8 cellular contexts compared by ENCODE assay signal in genomic region chr15:85318048-85318731, GRCh38.
DNase-seq lines count a peak whose midpoint lies in the region; ATAC-seq and TF ChIP-seq lines count a peak whose summit lies in the region.

No MANE protein-coding gene starts in this region.

- H2BK15ac ChIP-seq in H9 (ENCODE audit: low read depth, low read length) = no peak overlapping the region

- H3K27ac Mint-ChIP-seq in H9 = no peak overlapping the region

- no peak overlapping the region for H3K9ac ChIP-seq in H9 (ENCODE audit: extremely low read depth, insufficient read length, low read length)

- no peak overlapping the region for H3K4ac ChIP-seq in H9 (ENCODE audit: low read depth, low read length)

- no peak overlapping the region for H2BK20ac ChIP-seq in H9 (ENCODE audit: low read depth, low read length, poor library complexity, severe bottlenecking)

- ATAC-seq in sciatic nerve = peak; percentile 87

- no peak overlapping the region for H4K5ac ChIP-seq in H9 (ENCODE audit: insufficient read length, low read depth, low read length)

- no peak overlapping the region for H3K18ac ChIP-seq in H9 (ENCODE audit: insufficient read length, low read depth, low read length)

- no peaks in the 10 kb centered on the region for H3K79me2 ChIP-seq in H9 (ENCODE audit: insufficient read depth, low read length)

- H3K36me3 Mint-ChIP-seq in H9 (ENCODE audit: insufficient read depth in 1 of 3, low read depth in 3 of 3) = no peaks in the 10 kb centered on the region; a peak in 1 of 7 replicates

- no peaks in the 10 kb centered on the region for H4K20me1 ChIP-seq in H9 (ENCODE audit: control insufficient read depth, insufficient read depth, insufficient read length)

- H2BK5ac ChIP-seq in H9 (ENCODE audit: insufficient read length, low read length) = no peak overlapping the region

- no peaks in the 10 kb centered on the region for H3K9me3 ChIP-seq in H9 (ENCODE audit: control insufficient read depth, low read depth, low read length)

- DNase-seq in A172 (ENCODE audit: low spot score) = peak; percentile 86
- no peak for DNase-seq in H9
- peak; percentile 94 for DNase-seq in LoVo (ENCODE audit: low spot score)
- peak; percentile 55 for DNase-seq in brain pericyte (ENCODE audit: low read depth, low spot score)
- DNase-seq in sciatic nerve (ENCODE audit: low spot score) = no peak
- DNase-seq in caudate nucleus (lab: John Stamatoyannopoulos, UW) = no peak
- DNase-seq in NCI-H2196 (lab: John Stamatoyannopoulos, UW; ENCODE audit: unreplicated experiment) = no peak

- H3K56ac ChIP-seq in H9 (ENCODE audit: insufficient read length, low read depth, low read length) = no peak overlapping the region

- peaks cover 2 to 5% of the 10 kb centered on the region in 2 experiments; a peak in 3 of 4 replicates for H3K4me1 Mint-ChIP-seq in H9

- no peak overlapping the region for H2BK120ac ChIP-seq in H9 (ENCODE audit: low read depth, low read length, poor library complexity, severe bottlenecking)

- no peak overlapping the region for H3K4me2 ChIP-seq in H9 (ENCODE audit: insufficient read depth, insufficient read length, low read length)

- H3K4me3 Mint-ChIP-seq in H9 = no peak overlapping the region

- H3K27me3 ChIP-seq in H9 (ENCODE audit: insufficient read depth, low read length) = no peaks in the 10 kb centered on the region

- no peak overlapping the region for H2AFZ ChIP-seq in H9 (ENCODE audit: low read length)

- peaks cover 7% of the 10 kb centered on the region in 2 experiments; a peak in 4 of 5 replicates for H3K9me3 Mint-ChIP-seq in H9

- no peak overlapping the region for H3T11ph ChIP-seq in H9 (ENCODE audit: low read length)

- peak overlapping the region; percentile 12; the same call in 1 of the 2 replicates for H3K4me3 ChIP-seq in GM08714 (ENCODE audit: low read length)

- no peak overlapping the region for H2AK5ac ChIP-seq in H9 (ENCODE audit: insufficient read length, low read length)

- 0 out of 3 replicates have a peak, but pooled peaks have one; percentile 19 for TF ChIP-seq CTCF in H9 (conservative IDR thresholded peaks at IDR 0.05)

- H4K8ac ChIP-seq in H9 (replicated peaks; ENCODE audit: insufficient read length, low read depth, low read length) = no peak overlapping the region

- no peaks in the 10 kb centered on the region for H3K23me2 ChIP-seq in H9 (ENCODE audit: insufficient read length, low read depth, low read length, poor library complexity, severe bottlenecking)

- H4K91ac ChIP-seq in H9 (ENCODE audit: insufficient read length, low read depth, low read length) = no peak overlapping the region

- intact Hi-C loops in sciatic nerve (cut with DNase I) = no loop called here

- no peak overlapping the region for H3K23ac ChIP-seq in H9 (ENCODE audit: insufficient read length, low read depth, low read length)

- H3K27ac ChIP-seq in H9 (ENCODE audit: insufficient read length, low read depth, low read length) (no peak overlapping the region), caudate nucleus (ENCODE audit: low read depth, low read length) (no peak overlapping the region)

- H3K14ac ChIP-seq in H9 (ENCODE audit: insufficient read depth, low read length) = no peak overlapping the region

- H2BK12ac ChIP-seq in H9 (ENCODE audit: insufficient read length, low read depth, low read length) = no peak overlapping the region

- H3K79me1 ChIP-seq in H9 (ENCODE audit: insufficient read depth, low read depth, low read length, poor library complexity, severe bottlenecking) = no peaks in the 10 kb centered on the region

- no CpG with 5 or more reads among the region's 2 CpGs for WGBS in H9 (ENCODE audit: extremely low coverage, insufficient read length, low lambda C conversion rate)

- peaks cover under 1% of the 10 kb centered on the region; the same call in 1 of the 2 replicates for H3K4me1 ChIP-seq in H9 (ENCODE audit: insufficient read depth, low read length)

- H3K27me3 Mint-ChIP-seq in H9 (ENCODE audit: low read depth) = no peaks in the 10 kb centered on the region

Comparison
In these comparisons a context has a peak if more than half of its experiments do, and no peak if none do; other contexts are left out.
1. DNase-seq: peak in A172 (single experiment), LoVo (single experiment) and brain pericyte (single experiment); none in H9 (single experiment), sciatic nerve (single experiment), caudate nucleus (0 of 61) and NCI-H2196 (single experiment).